ENCODE assay signal across 18 cellular contexts in genomic region chr17:45088741-45089140, GRCh38. TPM values are rescaled to one million over a fixed set of nuclear protein-coding genes. Genes with fewer than 3 reads are reported as not detected.
A peak's percentile ranks its signal among the peaks of the same experiment; 100 is the strongest.
DNase-seq lines count a peak whose midpoint lies in the region; ATAC-seq and TF ChIP-seq lines count a peak whose summit lies in the region.
"Had no signal": no experiment of that assay in that cellular context is flagged by ENCODE, and none has a peak within 500 bp of the region (broad histone marks: within the 10 kb centered on the region; RNA-seq: fewer than 3 reads in every experiment).

No MANE protein-coding gene starts in this region.

- no peak for TF ChIP-seq RAD21 in liver (IDR thresholded peaks at IDR 0.05)

- POLR2A ChIA-PET in WTC11 (lab: Charles Lee): no interaction called here
- POLR2A ChIA-PET in CD4-positive, alpha-beta T cell (lab: Charles Lee): no interaction called here

- no peak overlapping the region for H3K9ac ChIP-seq in liver (ENCODE audit: low read depth in 1 of 2, low read length in 2 of 2)

- DNase-seq in Calu3 (no peak), WTC11 (ENCODE audit: low spot score) (no peak), DMS79 treated with DMSO at 0.1 percent for 48 hours (lab: John Stamatoyannopoulos, UW) (no peak)
- no peak for DNase-seq in CD4-positive, alpha-beta T cell
- no peak for DNase-seq in activated T-cell treated with anti-CD3 and anti-CD28 coated beads, Interleukin-2, amount 50 U/mL, for 48 hours
- DNase-seq: activated CD4-positive, alpha-beta T cell treated with anti-CD3 and anti-CD28 coated beads, Interleukin-2, amount 10 ng/mL, durations not matched to agents 7 days and 5 days; CD4-positive, CD25-positive, alpha-beta regulatory T cell; effector CD8-positive, alpha-beta T cell; islet precursor cell; NCI-H1048; NCI-H774; stomach; uterus had no signal

- H3K36me3 Mint-ChIP-seq in Calu3 (ENCODE audit: insufficient read depth, unreplicated experiment) (peaks cover 92% of the 10 kb centered on the region), WTC11 (peaks cover 70% of the 10 kb centered on the region)
- H3K36me3 Mint-ChIP-seq in CD4-positive, alpha-beta T cell (ENCODE audit: low read depth): peaks cover 82% of the 10 kb centered on the region
- H3K36me3 Mint-ChIP-seq: IgD-negative memory B cell had no signal

- H3K27me3 Mint-ChIP-seq in Calu3 (ENCODE audit: unreplicated experiment) (no peaks in the 10 kb centered on the region), WTC11 (ENCODE audit: low read depth) (no peaks in the 10 kb centered on the region)
- no peaks in the 10 kb centered on the region for H3K27me3 Mint-ChIP-seq in CD4-positive, alpha-beta T cell
- H3K27me3 Mint-ChIP-seq: activated CD4-positive, alpha-beta T cell treated with anti-CD3 and anti-CD28 coated beads, Interleukin-2, amount 10 ng/mL, durations not matched to agents 7 days and 5 days; CD4-positive, CD25-positive, alpha-beta regulatory T cell; IgD-negative memory B cell had no signal

- no peak overlapping the region for H3K4me3 ChIP-seq in liver (ENCODE audit: low read depth in 1 of 3, low read length in 3 of 3)
- H3K4me3 ChIP-seq: cardiac muscle cell, SK-N-MC, stomach, uterus had no signal

- no peak overlapping the region for H3K27ac Mint-ChIP-seq in Calu3 (ENCODE audit: unreplicated experiment)
- H3K27ac Mint-ChIP-seq in WTC11: 0 out of 2 replicates have a peak overlapping the region, but pooled peaks have one; percentile 29
- H3K27ac Mint-ChIP-seq in CD4-positive, alpha-beta T cell: no peak overlapping the region
- H3K27ac Mint-ChIP-seq: activated naive CD4-positive, alpha-beta T cell treated with anti-CD3 and anti-CD28 coated beads, Interleukin-2, amount 50 U/mL, for 72 hours had no signal

- H3K36me3 ChIP-seq in liver (ENCODE audit: control insufficient read depth in 4 of 4, insufficient read depth in 3 of 4, low read depth in 1 of 4, low read length in 3 of 4): peaks cover 3 to 37% (median 12%) of the 10 kb centered on the region in 4 donors
- H3K36me3 ChIP-seq: uterus had no signal

- intact Hi-C loops in Calu3 (cut with micrococcal nuclease; ENCODE audit: unreplicated experiment): no loop called here
- intact Hi-C loops in CD4-positive, alpha-beta T cell (cut with DNase I, micrococcal nuclease): no loop called here

- WGBS in liver: 91% methylated on average over 3 of the region's 3 CpGs

- H3K4me3 Mint-ChIP-seq in Calu3 (ENCODE audit: low read depth, unreplicated experiment) (no peak overlapping the region), WTC11 (no peak overlapping the region)
- no peak overlapping the region for H3K4me3 Mint-ChIP-seq in CD4-positive, alpha-beta T cell
- H3K4me3 Mint-ChIP-seq: activated CD4-positive, alpha-beta T cell treated with anti-CD3 and anti-CD28 coated beads, Interleukin-2, amount 10 ng/mL, durations not matched to agents 7 days and 5 days; CD4-positive, CD25-positive, alpha-beta regulatory T cell; IgD-negative memory B cell had no signal

- TSS peak; percentile 26 for BruUV-seq in Calu3 (replicated peaks; lab: Mats Ljungman, UMichigan)

- no peaks in the 10 kb centered on the region for H3K27me3 ChIP-seq in liver (ENCODE audit: control insufficient read depth in 4 of 4, insufficient read depth in 4 of 4, low read length in 3 of 4)
- no peaks in the 10 kb centered on the region for H3K27me3 ChIP-seq in CD4-positive, alpha-beta T cell (ENCODE audit: control insufficient read depth, insufficient read depth, low read length)
- H3K27me3 ChIP-seq: cardiac muscle cell, stomach, uterus had no signal

- peak overlapping the region; percentile 87 to 96 for H3K27ac ChIP-seq in liver (ENCODE audit: low read depth in 1 of 2, low read length in 2 of 2)
- no peak overlapping the region for H3K27ac ChIP-seq in CD4-positive, alpha-beta T cell (ENCODE audit: low read depth, low read length)
- H3K27ac ChIP-seq: cardiac muscle cell, SK-N-MC, uterus had no signal

- H3K9me3 Mint-ChIP-seq in Calu3 (ENCODE audit: low read depth, unreplicated experiment): peaks cover 3% of the 10 kb centered on the region
- H3K9me3 Mint-ChIP-seq in WTC11: no peaks in the 10 kb centered on the region
- no peaks in the 10 kb centered on the region for H3K9me3 Mint-ChIP-seq in CD4-positive, alpha-beta T cell
- H3K9me3 Mint-ChIP-seq: activated CD4-positive, alpha-beta T cell treated with anti-CD3 and anti-CD28 coated beads, Interleukin-2, amount 10 ng/mL, durations not matched to agents 7 days and 5 days; activated naive CD4-positive, alpha-beta T cell treated with anti-CD3 and anti-CD28 coated beads, Interleukin-2, amount 50 U/mL, for 72 hours; CD4-positive, CD25-positive, alpha-beta regulatory T cell; IgD-negative memory B cell had no signal

- H3K4me1 ChIP-seq in liver (ENCODE audit: control insufficient read depth in 4 of 4, insufficient read depth in 4 of 4, low read length in 3 of 4): peaks cover 20 to 57% (median 35%) of the 10 kb centered on the region in 4 donors

- TF ChIP-seq CTCF in Calu3 (IDR thresholded peaks at IDR 0.05; ENCODE audit: unreplicated experiment) (no peak), WTC11 (IDR thresholded peaks at IDR 0.05) (no peak), liver (IDR thresholded peaks at IDR 0.05; ENCODE audit: low read depth, low read length, missing input control) (no peak)
- TF ChIP-seq CTCF in CD4-positive, alpha-beta T cell (IDR thresholded peaks at IDR 0.05): no peak

- CTCF ChIA-PET in Calu3 (lab: Charles Lee) (interaction anchor here (1.1 to 1.4 kb wide), 2 partner anchors 10 to 47 kb away, joined by 3 read pairs; partner anchors contain the start of gene ACBD4), WTC11 (lab: Charles Lee) (interaction anchor here (4.0 kb wide), 1 partner anchor 11 kb away, joined by 28 read pairs; no protein-coding TSS in a partner anchor)
- CTCF ChIA-PET in CD4-positive, alpha-beta T cell (lab: Charles Lee): interaction anchor here (0.9 kb wide), 1 partner anchor 18 kb away, joined by 3 read pairs; no protein-coding TSS in a partner anchor

- H3K4me1 Mint-ChIP-seq in Calu3 (ENCODE audit: low read depth, unreplicated experiment) (peaks cover 21% of the 10 kb centered on the region), WTC11 (peaks cover 7% of the 10 kb centered on the region)
- H3K4me1 Mint-ChIP-seq in CD4-positive, alpha-beta T cell (ENCODE audit: low read depth): no peaks in the 10 kb centered on the region
- H3K4me1 Mint-ChIP-seq: IgD-negative memory B cell had no signal

- no peaks in the 10 kb centered on the region for H3K9me3 ChIP-seq in liver (ENCODE audit: control insufficient read depth in 4 of 4, low read length in 3 of 4)
- no peaks in the 10 kb centered on the region for H3K9me3 ChIP-seq in CD4-positive, alpha-beta T cell (ENCODE audit: control insufficient read depth, low read length)
- H3K9me3 ChIP-seq: stomach, uterus had no signal

- ATAC-seq in WTC11: no peak
- no peak for ATAC-seq in CD4-positive, alpha-beta T cell (ENCODE audit: poor library complexity)
- ATAC-seq: activated naive CD4-positive, alpha-beta T cell treated with anti-CD3 and anti-CD28 coated beads, Interleukin-2, amount 50 U/mL, for 72 hours had no signal

TF ChIP-seq in WTC11, 78 proteins besides CTCF, POLR2A, EP300 and RAD21 (continues in another document):
- TF ChIP-seq SP1 (CRISPR knock-in tag; conservative IDR thresholded peaks at IDR 0.05) (no peak), CREM (CRISPR knock-in tag; IDR thresholded peaks at IDR 0.05) (no peak), ZNF232 (CRISPR knock-in tag; IDR thresholded peaks at IDR 0.05) (no peak)

TF ChIP-seq in liver, 16 proteins besides CTCF, POLR2A, EP300 and RAD21 (continues in another document):
- TF ChIP-seq MAX (IDR thresholded peaks at IDR 0.05) (no peak), RXRA (IDR thresholded peaks at IDR 0.05) (no peak)

RNA-seq across cellular contexts. Expression of gene NMT1, which starts 27.6 kb away (rescaled TPM):
- total RNA-seq in Calu3 (2022): 185 and 216 TPM in 2 replicates
- total RNA-seq in WTC11 (2021): 152 to 162 TPM (median 153 TPM) in 3 replicates
- total RNA-seq in liver: 10 to 100 TPM; 27.0 to 55.1 TPM
- 10 to 100 TPM; 30.2 to 83.7 TPM for polyA plus RNA-seq in liver
- total RNA-seq in CD4-positive, alpha-beta T cell: 10 to 100 TPM; 61.1 to 62.2 TPM

RNA-seq across cellular contexts. Expression of gene DCAKD, which starts 37.3 kb away (rescaled TPM):
- total RNA-seq in Calu3 (2022): 20.5 and 21.7 TPM in 2 replicates
- 57.7 to 59.2 TPM (median 58.7 TPM) in 3 replicates for total RNA-seq in WTC11 (2021)
- 10 to 100 TPM; 15.6 to 22.9 TPM for total RNA-seq in liver
- polyA plus RNA-seq in liver: 10 to 100 TPM in 1 of 2 donors, 1 to 10 TPM in 1; 9.7 to 13.6 TPM
- total RNA-seq in CD4-positive, alpha-beta T cell: 10 to 100 TPM; 11.6 to 12.2 TPM

RNA-seq across cellular contexts. Expression of gene PLCD3, which starts 43.6 kb away (rescaled TPM):
- total RNA-seq in Calu3 (2022) (34.4 and 64.3 TPM in 2 replicates), WTC11 (2021) (45.9 to 55.8 TPM (median 55.8 TPM) in 3 replicates), liver (1 to 10 TPM in 1 of 2 donors, under 1 TPM in 1; 0.28 to 2.3 TPM)
- 1 to 10 TPM; 1.1 to 1.6 TPM for polyA plus RNA-seq in liver
- 1 to 10 TPM; 1.8 to 2.4 TPM for total RNA-seq in CD4-positive, alpha-beta T cell
- polyA plus RNA-seq: IgD-negative memory B cell had no signal

RNA-seq across cellular contexts. Expression of gene ACBD4, which starts 46.7 kb away (rescaled TPM):
- total RNA-seq in Calu3 (2022): 21.8 and 23.2 TPM in 2 replicates
- total RNA-seq in WTC11 (2021): 12.7 to 21.0 TPM (median 21.0 TPM) in 3 replicates
- 10 to 100 TPM in 1 of 2 donors, 1 to 10 TPM in 1; 4.4 to 51.4 TPM for total RNA-seq in liver
- 10 to 100 TPM; 43.2 to 46.5 TPM for polyA plus RNA-seq in liver
- 10 to 100 TPM; 24.8 to 26.3 TPM for total RNA-seq in CD4-positive, alpha-beta T cell

RNA-seq across cellular contexts. Expression of gene HEXIM1, which starts 59.5 kb away (rescaled TPM):
- total RNA-seq in Calu3 (2022) (57.2 and 64.7 TPM in 2 replicates), WTC11 (2021) (29.6 to 36.9 TPM (median 35.2 TPM) in 3 replicates), liver (10 to 100 TPM; 13.4 to 14.3 TPM)
- polyA plus RNA-seq in liver: 10 to 100 TPM in 1 of 2 donors, 1 to 10 TPM in 1; 7.4 to 11.3 TPM
- total RNA-seq in CD4-positive, alpha-beta T cell: 10 to 100 TPM; 50.5 to 50.9 TPM

Comparison
In these comparisons a context has a peak if more than half of its experiments do, and no peak if none do; other contexts are left out.
1. RNA of gene PLCD3, which starts 43.6 kb away (total RNA-seq): 45.9 to 55.8 TPM in WTC11 and 34.4 to 64.3 TPM in Calu3; 1.8 to 2.4 TPM in CD4-positive, alpha-beta T cell and 0.28 to 2.3 TPM in liver; every median in the first group is over 10 times any median in the second.